Comparison of ENCODE assay signal across 8 cellular contexts in genomic region chr14:22982477-22983245, GRCh38. TPM values are rescaled to one million over a fixed set of nuclear protein-coding genes. Genes with fewer than 3 reads are reported as not detected.
DNase-seq lines count a peak whose midpoint lies in the region; FAIRE-seq and TF ChIP-seq lines count a peak whose summit lies in the region.

AJUBA (minus strand) TSS chr14:22982551; CDS start chr14:22982266, 285 bp downstream.

- H3K36me3 ChIP-seq in astrocyte (ENCODE audit: insufficient read depth, low read length) (no peaks in the 10 kb centered on the region), rectal smooth muscle tissue (ENCODE audit: control insufficient read depth, insufficient read depth, low read length) (peaks cover 2% of the 10 kb centered on the region), vagina (no peaks in the 10 kb centered on the region)

- H3K9ac ChIP-seq in astrocyte (ENCODE audit: low read length) = peak within 1 kb of the TSS; percentile 81
- H3K9ac ChIP-seq in rectal smooth muscle tissue (ENCODE audit: low read length) = peak within 1 kb of the TSS; percentile 46

- no peaks in the 10 kb centered on the region for H3K27me3 Mint-ChIP-seq in astrocyte (ENCODE audit: low read depth, unreplicated experiment)

- H3K27ac ChIP-seq in astrocyte (ENCODE audit: low read depth, low read length) = peak within 1 kb of the TSS; percentile 74
- peak within 1 kb of the TSS; percentile 38 for H3K27ac ChIP-seq in rectal smooth muscle tissue (ENCODE audit: low read depth, low read length)
- peak within 1 kb of the TSS; percentile 89 for H3K27ac ChIP-seq in vagina

- peak in 1 of 2 donors; percentile 60 for TF ChIP-seq POLR2A in vagina (IDR thresholded peaks at IDR 0.05)

- TF ChIP-seq CTCF in astrocyte (IDR thresholded peaks at IDR 0.05; ENCODE audit: insufficient read depth, low read depth, low read length) = no peak
- TF ChIP-seq CTCF in vagina (IDR thresholded peaks at IDR 0.05) = peak in 2 of 3 experiments; percentile 20 to 33

- H4K20me1 ChIP-seq in astrocyte (ENCODE audit: insufficient read depth, low read length) = peaks cover 25% of the 10 kb centered on the region

- FAIRE-seq in astrocyte (lab: Jason Lieb, UNC) = no peak

- H3K9me3 ChIP-seq in astrocyte (ENCODE audit: insufficient read depth, low read depth, low read length) (no peaks in the 10 kb centered on the region), vagina (no peaks in the 10 kb centered on the region)

- H3K4me3 ChIP-seq in astrocyte (ENCODE audit: insufficient read depth, low read depth, low read length) = peak within 1 kb of the TSS; percentile 73
- peak within 1 kb of the TSS; percentile 91 for H3K4me3 ChIP-seq in rectal smooth muscle tissue (ENCODE audit: low read length)
- H3K4me3 ChIP-seq in vagina = peak within 1 kb of the TSS; percentile 61 to 64

- H3K4me1 ChIP-seq in astrocyte (ENCODE audit: insufficient read depth, low read length) (peaks cover 33% of the 10 kb centered on the region), rectal smooth muscle tissue (ENCODE audit: control insufficient read depth, insufficient read depth, low read length) (peaks cover 5% of the 10 kb centered on the region), vagina (peaks cover 26% of the 10 kb centered on the region)

- peaks cover 24% of the 10 kb centered on the region for H3K4me1 Mint-ChIP-seq in astrocyte (ENCODE audit: low read depth, unreplicated experiment)

- peak within 1 kb of the TSS; percentile 97 for H3K4me2 ChIP-seq in astrocyte (ENCODE audit: low read length)

- H3K4me3 Mint-ChIP-seq in astrocyte (ENCODE audit: unreplicated experiment) = peak within 1 kb of the TSS; percentile 86

- no peaks in the 10 kb centered on the region for H3K9me3 Mint-ChIP-seq in astrocyte (ENCODE audit: unreplicated experiment)

- H3K27ac Mint-ChIP-seq in astrocyte (ENCODE audit: unreplicated experiment) = peak within 1 kb of the TSS; percentile 70

- peaks cover 54% of the 10 kb centered on the region for H3K79me2 ChIP-seq in astrocyte (ENCODE audit: insufficient read depth, low read length)

- intact Hi-C loops in vagina (cut with DNase I) = loop anchor here (5.0 kb wide), 1 partner anchor 50 kb away; no protein-coding TSS in a partner anchor

- H3K27me3 ChIP-seq in astrocyte (ENCODE audit: insufficient read depth, low read length) = no peaks in the 10 kb centered on the region
- peaks cover 3% of the 10 kb centered on the region for H3K27me3 ChIP-seq in rectal smooth muscle tissue (ENCODE audit: control insufficient read depth, insufficient read depth, low read length)
- no peaks in the 10 kb centered on the region for H3K27me3 ChIP-seq in vagina

- H2AFZ ChIP-seq in astrocyte (ENCODE audit: low read depth, low read length) = peak within 1 kb of the TSS; percentile 95

- DNase-seq in DMS153 treated with DMSO at 0.1 percent for 48 hours (lab: John Stamatoyannopoulos, UW; ENCODE audit: unreplicated experiment) (peak; percentile 14), DMS153 (lab: John Stamatoyannopoulos, UW) (no peak), M059J (ENCODE audit: low read depth) (peak; percentile 92), T-helper 9 cell (peak; percentile 59), astrocyte (ENCODE audit: low read depth) (peak; percentile 95), hepatic stellate cell (ENCODE audit: low spot score) (peak; percentile 98), vagina (ENCODE audit: extremely low spot score in 2 of 2) (peak in 1 of 2 donors; percentile 94)

- peaks cover 15% of the 10 kb centered on the region for H3K36me3 Mint-ChIP-seq in astrocyte (ENCODE audit: low read depth, unreplicated experiment)

RNA-seq across cellular contexts. Expression of gene AJUBA, which starts in this region (rescaled TPM):
- 23.9 and 55.5 TPM in 2 replicates for total RNA-seq in M059J (2014; rRNA removed; shearing (Covaris generic))
- 117 and 146 TPM in 2 replicates for total RNA-seq in astrocyte
- total RNA-seq in vagina = 21.9 TPM

Comparison
In these comparisons a context has a peak if more than half of its experiments do, and no peak if none do; other contexts are left out.
1. H3K27ac ChIP-seq: peak in every context shown above with its lines; median percentile 89 in vagina; 74 in astrocyte; 38 in rectal smooth muscle tissue.